13 cellular contexts compared by ENCODE assay signal in the genomic region with DNA sequence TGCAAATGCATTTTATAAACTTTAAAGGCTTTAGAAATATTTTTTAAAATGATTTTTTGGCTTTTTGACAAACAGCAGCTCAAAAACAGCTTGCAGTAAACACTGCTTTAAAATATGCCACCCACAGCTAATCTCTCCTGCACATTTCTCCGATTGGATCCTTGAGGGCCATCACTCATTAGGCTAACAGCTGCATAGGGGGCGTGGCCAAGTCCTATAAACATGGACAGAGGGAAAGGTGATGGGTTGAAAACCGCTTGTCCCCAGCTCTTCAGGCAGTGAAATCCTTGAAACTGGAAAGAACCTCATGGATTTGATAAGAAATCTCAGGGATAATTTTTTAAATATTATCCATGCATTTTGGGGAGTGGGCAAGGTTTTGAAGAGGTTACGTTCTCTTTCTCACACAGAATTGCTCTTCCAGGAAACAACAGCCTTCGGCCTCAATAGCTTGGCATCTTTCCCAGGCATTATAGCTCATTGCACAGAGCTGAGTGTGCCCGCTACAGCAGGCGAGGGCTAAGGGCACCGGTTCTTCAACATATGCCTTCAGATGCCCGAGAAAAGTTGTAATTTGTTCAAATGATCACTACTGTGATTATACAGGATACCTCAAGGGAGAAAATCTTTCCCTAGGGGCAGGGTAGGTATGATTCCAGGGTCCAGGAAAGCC. TPM values are rescaled to one million over a fixed set of nuclear protein-coding genes. Genes with fewer than 3 reads are reported as not detected.
A peak's percentile ranks its signal among the peaks of the same experiment; 100 is the strongest.
DNase-seq lines count a peak whose midpoint lies in the region; ATAC-seq, FAIRE-seq and TF ChIP-seq lines count a peak whose summit lies in the region.
"Had no signal": no experiment of that assay in that cellular context is flagged by ENCODE, and none has a peak within 500 bp of the region (broad histone marks: within the 10 kb centered on the region; RNA-seq: fewer than 3 reads in every experiment).

No MANE protein-coding gene starts in this region.

- no peak for TF ChIP-seq POLR2A in stomach (IDR thresholded peaks at IDR 0.05)

- H3K4me3 ChIP-seq in bronchial epithelial cell (ENCODE audit: low read depth, low read length) (no peak overlapping the region), stomach (no peak overlapping the region)

- no peaks in the 10 kb centered on the region for H3K9me3 ChIP-seq in stomach

- H3K27me3 ChIP-seq in bronchial epithelial cell (ENCODE audit: control insufficient read depth, insufficient read depth, low read length) (no peaks in the 10 kb centered on the region), stomach (no peaks in the 10 kb centered on the region)

- H3K4me1 ChIP-seq in stomach: peaks cover 17 to 29% (median 22%) of the 10 kb centered on the region in 4 donors

- H3K36me3 ChIP-seq in bronchial epithelial cell (ENCODE audit: control insufficient read depth, insufficient read depth, low read length): no peaks in the 10 kb centered on the region
- no peaks in the 10 kb centered on the region for H3K36me3 ChIP-seq in stomach

- intact Hi-C loops in stomach (cut with DNase I; ENCODE audit: low total_unique reads): no loop called here

- TF ChIP-seq CTCF in bronchial epithelial cell (IDR thresholded peaks at IDR 0.05; ENCODE audit: insufficient read depth, low read length, severe bottlenecking) (no peak), stomach (IDR thresholded peaks at IDR 0.05) (no peak)

- DNase-seq in NCI-H82 (lab: John Stamatoyannopoulos, UW): peak; percentile 43
- no peak for DNase-seq in NCI-H82 treated with DMSO at 0.1 percent for 48 hours (lab: John Stamatoyannopoulos, UW; ENCODE audit: unreplicated experiment)
- peak; percentile 69 for DNase-seq in NCI-H2227 treated with DMSO at 0.1 percent for 48 hours (lab: John Stamatoyannopoulos, UW)
- DNase-seq in bronchial epithelial cell (ENCODE audit: low read depth): peak; percentile 12
- DNase-seq in stomach: peak; percentile 48
- DNase-seq in dedifferentiated amniotic fluid mesenchymal stem cell (ENCODE audit: extremely low spot score): no peak
- DNase-seq: ACHN; activated CD8-positive, alpha-beta memory T cell treated with anti-CD3 and anti-CD28 coated beads for 24 hours; DND-41; stimulated activated CD4-positive, alpha-beta T cell treated with anti-CD3 and anti-CD28 coated beads, Interleukin-1b, Interleukin-23, amount 100 ng/mL, for 48 hours; T1000 had no signal

- WGBS in stomach, 5 donors: 18 to 29% (median 28%) methylated on average over 9 of the region's 9 CpGs

- peak overlapping the region in 1 of 5 donors; percentile 1 for H3K27ac ChIP-seq in stomach

- no peak for FAIRE-seq in bronchial epithelial cell (lab: Jason Lieb, UNC)

- ATAC-seq in GM21360 (IDR thresholded peaks at IDR 0.05; ENCODE audit: unreplicated experiment): no peak
- ATAC-seq in GM18520 (IDR thresholded peaks at IDR 0.05; ENCODE audit: unreplicated experiment): no peak

- TF ChIP-seq EP300 in stomach (IDR thresholded peaks at IDR 0.05): no peak

RNA-seq across cellular contexts. Expression of a gene that starts 1.7 kb away (rescaled TPM):
- total RNA-seq in bronchial epithelial cell: not detected in 2 replicates
- 1 to 10 TPM in 4 of 5 donors, not detected in 1; 1.3 to 2.9 (median 1.7) TPM for total RNA-seq in stomach
- polyA plus RNA-seq in stomach: 1 to 10 TPM in 2 of 3 donors, under 1 TPM in 1; 0.46 to 1.7 (median 1.1) TPM

Comparison
In these comparisons a context has a peak if more than half of its experiments do, and no peak if none do; other contexts are left out.
1. DNase-seq: peak in NCI-H82 (single experiment), NCI-H2227 treated with DMSO at 0.1 percent for 48 hours (single experiment), bronchial epithelial cell (single experiment) and stomach (single experiment); none in NCI-H82 treated with DMSO at 0.1 percent for 48 hours (single experiment) and dedifferentiated amniotic fluid mesenchymal stem cell (single experiment).